ENCODE assay signal across 11 cellular contexts in genomic region chr11:76153609-76153949, GRCh38. TPM values are rescaled to one million over a fixed set of nuclear protein-coding genes. Genes with fewer than 3 reads are reported as not detected.
DNase-seq lines count a peak whose midpoint lies in the region; ATAC-seq and TF ChIP-seq lines count a peak whose summit lies in the region.
"Had no signal": no experiment of that assay in that cellular context is flagged by ENCODE, and none has a peak within 500 bp of the region (broad histone marks: within the 10 kb centered on the region; RNA-seq: fewer than 3 reads in every experiment).

No MANE protein-coding gene starts in this region.

- H3K4me3 ChIP-seq in NT2/D1 (ENCODE audit: insufficient read length, low read depth), result no peak overlapping the region
- H3K4me3 ChIP-seq: gastrocnemius medialis had no signal

- H3K9me3 Mint-ChIP-seq in activated CD8-positive, alpha-beta T cell treated with anti-CD3 and anti-CD28 coated beads, Interleukin-2, amount 10 ng/mL, durations not matched to agents 7 days and 5 days (ENCODE audit: insufficient read depth), result no peaks in the 10 kb centered on the region
- no peaks in the 10 kb centered on the region for H3K9me3 Mint-ChIP-seq in activated CD8-positive, alpha-beta T cell treated with anti-CD3 and anti-CD28 coated beads for 36 hours

- H3K4me1 ChIP-seq in NT2/D1 (ENCODE audit: insufficient read depth, insufficient read length), result peaks cover 5% of the 10 kb centered on the region

- no peak overlapping the region for H3K4me3 Mint-ChIP-seq in activated CD8-positive, alpha-beta T cell treated with anti-CD3 and anti-CD28 coated beads, Interleukin-2, amount 10 ng/mL, durations not matched to agents 7 days and 5 days
- no peak overlapping the region for H3K4me3 Mint-ChIP-seq in activated CD8-positive, alpha-beta T cell treated with anti-CD3 and anti-CD28 coated beads for 36 hours

- no peaks in the 10 kb centered on the region for H3K36me3 ChIP-seq in NT2/D1 (ENCODE audit: insufficient read depth, insufficient read length, low read length)
- H3K36me3 ChIP-seq: gastrocnemius medialis had no signal

- no peak for TF ChIP-seq CTCF in activated CD8-positive, alpha-beta T cell treated with anti-CD3 and anti-CD28 coated beads for 36 hours (IDR thresholded peaks at IDR 0.05)
- TF ChIP-seq CTCF in GM13977 (IDR thresholded peaks at IDR 0.05; ENCODE audit: extremely low read depth, insufficient read depth, missing control alignments), result no peak

- H3K36me3 Mint-ChIP-seq in activated CD8-positive, alpha-beta T cell treated with anti-CD3 and anti-CD28 coated beads, Interleukin-2, amount 10 ng/mL, durations not matched to agents 7 days and 5 days (ENCODE audit: low read depth), result no peaks in the 10 kb centered on the region
- H3K36me3 Mint-ChIP-seq in activated CD8-positive, alpha-beta T cell treated with anti-CD3 and anti-CD28 coated beads for 36 hours (ENCODE audit: low read depth), result no peaks in the 10 kb centered on the region

- intact Hi-C loops in activated CD8-positive, alpha-beta T cell treated with anti-CD3 and anti-CD28 coated beads for 36 hours (cut with micrococcal nuclease), result loop anchor here (2.0 to 5.0 kb wide), 2 partner anchors 257 to 351 kb away; no protein-coding TSS in a partner anchor
- intact Hi-C loops in posterior vena cava (cut with DNase I), result loop anchor here (1.0 to 10.0 kb wide), 3 partner anchors 23 to 259 kb away; no protein-coding TSS in a partner anchor

- H3K4me1 Mint-ChIP-seq in activated CD8-positive, alpha-beta T cell treated with anti-CD3 and anti-CD28 coated beads, Interleukin-2, amount 10 ng/mL, durations not matched to agents 7 days and 5 days (ENCODE audit: low read depth), result peaks cover 26% of the 10 kb centered on the region
- peaks cover 25% of the 10 kb centered on the region for H3K4me1 Mint-ChIP-seq in activated CD8-positive, alpha-beta T cell treated with anti-CD3 and anti-CD28 coated beads for 36 hours (ENCODE audit: low read depth)

- peak overlapping the region; percentile 37 for H3K27ac Mint-ChIP-seq in activated CD8-positive, alpha-beta T cell treated with anti-CD3 and anti-CD28 coated beads, Interleukin-2, amount 10 ng/mL, durations not matched to agents 7 days and 5 days
- no peak overlapping the region for H3K27ac Mint-ChIP-seq in activated CD8-positive, alpha-beta T cell treated with anti-CD3 and anti-CD28 coated beads for 36 hours

- no peak overlapping the region for H3K9ac ChIP-seq in NT2/D1 (ENCODE audit: insufficient read length, low read depth)

- H3K27me3 Mint-ChIP-seq in activated CD8-positive, alpha-beta T cell treated with anti-CD3 and anti-CD28 coated beads, Interleukin-2, amount 10 ng/mL, durations not matched to agents 7 days and 5 days (ENCODE audit: low read depth), result peaks cover 7% of the 10 kb centered on the region
- H3K27me3 Mint-ChIP-seq in activated CD8-positive, alpha-beta T cell treated with anti-CD3 and anti-CD28 coated beads for 36 hours, result peaks cover 9% of the 10 kb centered on the region

- POLR2A ChIA-PET in activated CD8-positive, alpha-beta T cell treated with anti-CD3 and anti-CD28 coated beads, Interleukin-2, amount 10 ng/mL, durations not matched to agents 7 days and 5 days (lab: Charles Lee), result interaction anchor here (0.5 kb wide), 1 partner anchor 1211 kb away, joined by 4 read pairs; no protein-coding TSS in a partner anchor
- POLR2A ChIA-PET in activated CD8-positive, alpha-beta T cell treated with anti-CD3 and anti-CD28 coated beads for 36 hours (lab: Charles Lee), result no interaction called here

- in situ Hi-C loops in GM13977 (cut with MboI; ENCODE audit: low pct_unique_long_range_greater_than_20kb, low sequenced_read_pairs, unreplicated experiment), result no loop called here

- DNase-seq in activated CD8-positive, alpha-beta T cell treated with anti-CD3 and anti-CD28 coated beads, Interleukin-2, amount 10 ng/mL, durations not matched to agents 7 days and 5 days, result no peak
- DNase-seq in activated CD8-positive, alpha-beta T cell treated with anti-CD3 and anti-CD28 coated beads for 36 hours, result no peak
- DNase-seq in NT2/D1 (ENCODE audit: low read depth, low spot score) (peak; percentile 20), epithelial cell of prostate (ENCODE audit: low read depth, low spot score) (peak; percentile 24), posterior vena cava (ENCODE audit: low spot score) (peak; percentile 82), GM13977 (ENCODE audit: low spot score) (no peak), midbrain (lab: John Stamatoyannopoulos, UW) (no peak)
- DNase-seq: AML-193, gastrocnemius medialis, MV-4-11 had no signal

- H3K27me3 ChIP-seq in NT2/D1 (ENCODE audit: insufficient read depth, insufficient read length), result peaks cover 12% of the 10 kb centered on the region
- H3K27me3 ChIP-seq: gastrocnemius medialis had no signal

- H3K9me3 ChIP-seq in NT2/D1 (ENCODE audit: insufficient read depth, low read length), result no peaks in the 10 kb centered on the region
- H3K9me3 ChIP-seq: gastrocnemius medialis had no signal

- H3K27ac ChIP-seq in epithelial cell of prostate, result no peak overlapping the region
- H3K27ac ChIP-seq: gastrocnemius medialis had no signal

- CTCF ChIA-PET in activated CD8-positive, alpha-beta T cell treated with anti-CD3 and anti-CD28 coated beads, Interleukin-2, amount 10 ng/mL, durations not matched to agents 7 days and 5 days (lab: Charles Lee), result interaction anchor here (1.6 to 3.2 kb wide), 5 partner anchors 14 to 352 kb away, joined by 8 to 148 read pairs (median 27); no protein-coding TSS in a partner anchor
- CTCF ChIA-PET in activated CD8-positive, alpha-beta T cell treated with anti-CD3 and anti-CD28 coated beads for 36 hours (lab: Charles Lee), result interaction anchor here (2.3 to 3.9 kb wide), 5 partner anchors 12 to 290 kb away, joined by 10 to 192 read pairs (median 28); no protein-coding TSS in a partner anchor

- ATAC-seq in activated CD8-positive, alpha-beta T cell treated with anti-CD3 and anti-CD28 coated beads, Interleukin-2, amount 10 ng/mL, durations not matched to agents 7 days and 5 days, result no peak
- no peak for ATAC-seq in activated CD8-positive, alpha-beta T cell treated with anti-CD3 and anti-CD28 coated beads for 36 hours
- ATAC-seq in HG02884 (IDR thresholded peaks at IDR 0.05; ENCODE audit: unreplicated experiment), result no peak
- ATAC-seq: gastrocnemius medialis had no signal

RNA-seq across cellular contexts. Expression of gene WNT11, which starts 52.7 kb away (rescaled TPM):
- total RNA-seq in activated CD8-positive, alpha-beta T cell treated with anti-CD3 and anti-CD28 coated beads, Interleukin-2, amount 10 ng/mL, durations not matched to agents 7 days and 5 days, result under 1 TPM; 0.26 to 0.83 TPM
- total RNA-seq in activated CD8-positive, alpha-beta T cell treated with anti-CD3 and anti-CD28 coated beads for 36 hours, result under 1 TPM; 0.32 to 0.43 TPM
- 10 to 100 TPM; 39.2 to 59.3 TPM for total RNA-seq in posterior vena cava

Comparison
In these comparisons a context has a peak if more than half of its experiments do, and no peak if none do; other contexts are left out.
1. DNase-seq: peak in NT2/D1 (single experiment), epithelial cell of prostate (single experiment) and posterior vena cava (single experiment); none in activated CD8-positive, alpha-beta T cell treated with anti-CD3 and anti-CD28 coated beads, Interleukin-2, amount 10 ng/mL, durations not matched to agents 7 days and 5 days (single experiment), activated CD8-positive, alpha-beta T cell treated with anti-CD3 and anti-CD28 coated beads for 36 hours (single experiment), GM13977 (single experiment) and midbrain (single experiment).
2. RNA of gene WNT11, which starts 52.7 kb away (total RNA-seq): 39.2 to 59.3 TPM in posterior vena cava; 0.26 to 0.83 TPM in activated CD8-positive, alpha-beta T cell treated with anti-CD3 and anti-CD28 coated beads, Interleukin-2, amount 10 ng/mL, durations not matched to agents 7 days and 5 days and 0.32 to 0.43 TPM in activated CD8-positive, alpha-beta T cell treated with anti-CD3 and anti-CD28 coated beads for 36 hours; every median in the first group is over 10 times any median in the second.